2 cellular contexts compared by ENCODE assay signal in genomic region chr9:130201974-130202373, GRCh38.
TF ChIP-seq lines count a peak whose summit lies in the region.

No MANE protein-coding gene starts in this region.

TF ChIP-seq in H1, 55 proteins besides CTCF, POLR2A, EP300 and RAD21:
- TF ChIP-seq RXRA (IDR thresholded peaks at IDR 0.05; ENCODE audit: insufficient read depth, low read depth, low read length) (no peak), FOSL1 (IDR thresholded peaks at IDR 0.05; ENCODE audit: insufficient read depth, low read depth, low read length) (no peak), E2F6 (IDR thresholded peaks at IDR 0.05) (no peak), TBP (IDR thresholded peaks at IDR 0.05; ENCODE audit: low read depth, low read length) (no peak), RFX5 (IDR thresholded peaks at IDR 0.05; ENCODE audit: borderline replicate concordance, low read depth, low read length) (no peak), SP1 (IDR thresholded peaks at IDR 0.05; ENCODE audit: low read depth, low read length) (no peak), TCF12 (IDR thresholded peaks at IDR 0.05; ENCODE audit: low read depth, low read length) (no peak), KDM4A (IDR thresholded peaks at IDR 0.05; ENCODE audit: low read depth, low read length, severe bottlenecking) (no peak), CHD1 (IDR thresholded peaks at IDR 0.05; ENCODE audit: low read depth, low read length) (no peak), GTF2F1 (IDR thresholded peaks at IDR 0.05; ENCODE audit: borderline replicate concordance, low read depth, low read length) (no peak), ASH2L (IDR thresholded peaks at IDR 0.05; ENCODE audit: low read length) (no peak), CBX5 (IDR thresholded peaks at IDR 0.05; ENCODE audit: low read depth, low read length) (no peak), GABPA (IDR thresholded peaks at IDR 0.05; ENCODE audit: borderline replicate concordance, insufficient read depth, low read length) (no peak), ATF2 (IDR thresholded peaks at IDR 0.05; ENCODE audit: low read length) (no peak), CREB1 (IDR thresholded peaks at IDR 0.05) (no peak), RBBP5 (IDR thresholded peaks at IDR 0.05; ENCODE audit: borderline replicate concordance, low read depth, low read length) (no peak)

TF ChIP-seq in liver, 16 proteins besides CTCF, POLR2A, EP300 and RAD21:
- TF ChIP-seq HNF4G (IDR thresholded peaks at IDR 0.05) (peak; percentile 67), TAF1 (conservative IDR thresholded peaks at IDR 0.05) (no peak), JUND (IDR thresholded peaks at IDR 0.05) (no peak), SP1 (IDR thresholded peaks at IDR 0.05) (peak; percentile 50), FOXA2 (IDR thresholded peaks at IDR 0.05) (no peak), RXRA (IDR thresholded peaks at IDR 0.05) (peak; percentile 84 to 89), NR2F2 (IDR thresholded peaks at IDR 0.05) (peak; percentile 88), HNF4A (conservative IDR thresholded peaks at IDR 0.05) (peak; percentile 93 to 96), MAX (IDR thresholded peaks at IDR 0.05) (no peak)
